ENCODE assay signal across 13 cellular contexts in the genomic region with DNA sequence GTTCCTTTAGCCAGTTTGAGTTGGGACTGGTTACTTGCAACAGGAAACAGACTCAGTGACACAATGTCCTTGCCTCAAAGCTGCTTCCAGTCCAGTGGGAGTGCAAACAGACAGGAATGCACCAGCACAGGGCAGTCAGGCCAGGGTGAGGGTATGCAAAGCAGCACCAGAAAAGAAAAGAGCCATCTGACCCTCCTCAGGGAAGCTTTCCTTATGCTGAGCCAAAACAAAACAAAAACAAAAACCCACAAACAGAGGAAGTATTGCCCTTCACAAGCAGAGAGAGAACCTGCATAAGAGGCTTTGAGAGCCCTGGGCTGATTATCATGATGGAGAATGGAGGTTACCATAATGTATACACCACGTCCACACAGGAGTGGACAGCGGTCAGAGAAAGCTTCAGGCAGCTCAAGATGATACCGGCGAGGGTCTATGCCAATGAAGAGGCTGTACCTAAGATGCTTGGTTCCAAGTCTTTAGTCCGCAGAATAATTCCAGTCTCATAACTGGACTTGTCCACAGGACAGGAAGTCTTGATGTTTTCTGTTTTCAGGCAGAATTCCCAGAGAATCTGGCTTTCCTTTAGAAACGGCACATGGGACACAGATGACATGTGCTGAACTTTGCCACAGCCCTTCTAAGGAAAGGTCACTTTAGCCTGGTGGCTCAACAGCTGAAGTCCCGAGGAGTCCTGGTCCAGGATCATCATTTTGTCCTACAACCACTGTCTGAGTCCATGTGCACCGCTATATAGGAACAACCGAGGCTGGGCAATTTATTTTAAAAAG.
DNase-seq lines count a peak whose midpoint lies in the region; ATAC-seq lines count a peak whose summit lies in the region.
"Had no signal": no experiment of that assay in that cellular context is flagged by ENCODE, and none has a peak within 500 bp of the region (broad histone marks: within the 10 kb centered on the region; RNA-seq: fewer than 3 reads in every experiment).

No MANE protein-coding gene starts in this region.

- no peak overlapping the region for H3K4me3 Mint-ChIP-seq in memory B cell
- H3K4me3 Mint-ChIP-seq: IgD-negative memory B cell, T-cell had no signal

- peak; percentile 87 for ATAC-seq in GM18870 (IDR thresholded peaks at IDR 0.05; ENCODE audit: unreplicated experiment)
- ATAC-seq in GM21526 (IDR thresholded peaks at IDR 0.05; ENCODE audit: low FRiP score, unreplicated experiment): peak; percentile 63
- peak; percentile 83 for ATAC-seq in HG03432 (IDR thresholded peaks at IDR 0.05; ENCODE audit: unreplicated experiment)
- ATAC-seq in memory B cell (ENCODE audit: low read depth): no peak
- no peak for ATAC-seq in activated naive CD4-positive, alpha-beta T cell treated with anti-CD3 and anti-CD28 coated beads, Interleukin-2, amount 50 U/mL, for 72 hours
- ATAC-seq: T-cell had no signal

- in situ Hi-C loops in G401 (cut with HindIII; ENCODE audit: low sequenced_read_pairs): no loop called here

- peaks cover 2% of the 10 kb centered on the region for H3K4me1 Mint-ChIP-seq in memory B cell

- H3K36me3 Mint-ChIP-seq in memory B cell: peaks cover 47% of the 10 kb centered on the region
- H3K36me3 Mint-ChIP-seq in activated naive CD4-positive, alpha-beta T cell treated with anti-CD3 and anti-CD28 coated beads, Interleukin-2, amount 50 U/mL, for 72 hours: no peaks in the 10 kb centered on the region
- H3K36me3 Mint-ChIP-seq: T-cell had no signal

- DNase-seq in memory B cell (ENCODE audit: low spot score in 2 of 2) (no peak), NCI-H1930 (lab: John Stamatoyannopoulos, UW) (no peak), G401 (ENCODE audit: low spot score) (no peak), DMS 273 (lab: John Stamatoyannopoulos, UW; ENCODE audit: unreplicated experiment) (no peak)
- no peak for DNase-seq in activated naive CD4-positive, alpha-beta T cell treated with anti-CD3 and anti-CD28 coated beads, Interleukin-2, amount 50 U/mL, for 72 hours (ENCODE audit: low spot score in 2 of 2)
- DNase-seq: Caco-2, NCI-H2029 treated with DMSO at 0.1 percent for 48 hours, T-cell, tibial artery had no signal

- H3K9me3 Mint-ChIP-seq in memory B cell: no peaks in the 10 kb centered on the region
- peaks cover 9 to 11% of the 10 kb centered on the region in 2 donors for H3K9me3 Mint-ChIP-seq in activated naive CD4-positive, alpha-beta T cell treated with anti-CD3 and anti-CD28 coated beads, Interleukin-2, amount 50 U/mL, for 72 hours
- H3K9me3 Mint-ChIP-seq: IgD-negative memory B cell had no signal

- H3K27me3 Mint-ChIP-seq in memory B cell: no peaks in the 10 kb centered on the region
- H3K27me3 Mint-ChIP-seq: IgD-negative memory B cell had no signal

- peak overlapping the region; percentile 45 for H3K27ac Mint-ChIP-seq in memory B cell
- H3K27ac Mint-ChIP-seq in activated naive CD4-positive, alpha-beta T cell treated with anti-CD3 and anti-CD28 coated beads, Interleukin-2, amount 50 U/mL, for 72 hours: no peak overlapping the region
- H3K27ac Mint-ChIP-seq: IgD-negative memory B cell, T-cell had no signal

Comparison
In these comparisons a context has a peak if more than half of its experiments do, and no peak if none do; other contexts are left out.
1. ATAC-seq: peak in GM18870 (single experiment), GM21526 (single experiment) and HG03432 (single experiment); none in memory B cell (single experiment) and activated naive CD4-positive, alpha-beta T cell treated with anti-CD3 and anti-CD28 coated beads, Interleukin-2, amount 50 U/mL, for 72 hours (0 of 2).